In genomic region chr20:23161968-23162696, GRCh38 we compare ENCODE assay signal across 10 cellular contexts.
A peak's percentile ranks its signal among the peaks of the same experiment; 100 is the strongest.
DNase-seq lines count a peak whose midpoint lies in the region; ATAC-seq, FAIRE-seq and TF ChIP-seq lines count a peak whose summit lies in the region.
"Had no signal": no experiment of that assay in that cellular context is flagged by ENCODE, and none has a peak within 500 bp of the region (broad histone marks: within the 10 kb centered on the region; RNA-seq: fewer than 3 reads in every experiment).

No MANE protein-coding gene starts in this region.

- H3K36me3 Mint-ChIP-seq in activated naive CD8-positive, alpha-beta T cell treated with anti-CD3 and anti-CD28 coated beads for 36 hours: no peaks in the 10 kb centered on the region

- H3K4me3 ChIP-seq in SK-N-MC (no peak overlapping the region), tibial nerve (no peak overlapping the region)

- WGBS in tibial nerve, 2 donors: 60 to 61% methylated on average over 12 of the region's 12 CpGs

- no peaks in the 10 kb centered on the region for H3K36me3 ChIP-seq in SK-N-MC (ENCODE audit: insufficient read depth, low read length)
- H3K36me3 ChIP-seq in tibial nerve: no peaks in the 10 kb centered on the region

- no peaks in the 10 kb centered on the region for H3K27me3 ChIP-seq in tibial nerve

- H3K27me3 Mint-ChIP-seq in activated naive CD8-positive, alpha-beta T cell treated with anti-CD3 and anti-CD28 coated beads for 36 hours: no peaks in the 10 kb centered on the region

- peak; percentile 83 to 88 for TF ChIP-seq EP300 in tibial nerve (IDR thresholded peaks at IDR 0.05)

- no peak for FAIRE-seq in H54 (lab: Jason Lieb, UNC)
- FAIRE-seq: TTC549 had no signal

- H3K4me1 ChIP-seq in tibial nerve: peaks cover 0 to 51% (median 11%) of the 10 kb centered on the region in 4 donors

- no peak overlapping the region for H3K4me3 Mint-ChIP-seq in activated naive CD8-positive, alpha-beta T cell treated with anti-CD3 and anti-CD28 coated beads for 36 hours

- peaks cover 4% of the 10 kb centered on the region for H3K4me1 Mint-ChIP-seq in activated naive CD8-positive, alpha-beta T cell treated with anti-CD3 and anti-CD28 coated beads for 36 hours

- H3K9ac ChIP-seq in SK-N-MC (ENCODE audit: insufficient read length): no peak overlapping the region

- H3K27ac ChIP-seq in SK-N-MC (no peak overlapping the region), tibial nerve (peak overlapping the region in 3 of 4 donors; percentile 30 to 58 (median 56))
- H3K27ac ChIP-seq: 22Rv1 had no signal

- no peak overlapping the region for H3K27ac Mint-ChIP-seq in activated naive CD8-positive, alpha-beta T cell treated with anti-CD3 and anti-CD28 coated beads for 36 hours

- peak; percentile 87 for ATAC-seq in left ventricle myocardium superior

- no peaks in the 10 kb centered on the region for H3K9me3 Mint-ChIP-seq in activated naive CD8-positive, alpha-beta T cell treated with anti-CD3 and anti-CD28 coated beads for 36 hours

- TF ChIP-seq POLR2A in tibial nerve (IDR thresholded peaks at IDR 0.05): no peak
- TF ChIP-seq POLR2A in H54 (IDR thresholded peaks at IDR 0.05; ENCODE audit: low read depth, low read length): no peak

- intact Hi-C loops in left ventricle myocardium superior (cut with micrococcal nuclease): no loop called here

- no peak for TF ChIP-seq CTCF in tibial nerve (IDR thresholded peaks at IDR 0.05)

- H3K9me3 ChIP-seq in SK-N-MC (ENCODE audit: low read depth, low read length) (no peaks in the 10 kb centered on the region), tibial nerve (no peaks in the 10 kb centered on the region)

- DNase-seq in DMS 273 (lab: John Stamatoyannopoulos, UW; ENCODE audit: unreplicated experiment) (peak; percentile 23), DMS 273 treated with DMSO at 0.1 percent for 48 hours (lab: John Stamatoyannopoulos, UW) (no peak), SK-N-MC (ENCODE audit: low read depth, low spot score) (peak; percentile 34), left ventricle myocardium superior (peak; percentile 85), tibial nerve (ENCODE audit: low spot score in 2 of 2) (peak; percentile 76 to 90), AG08395 (ENCODE audit: low spot score) (no peak), H54 (ENCODE audit: insufficient read length, low spot score) (no peak)
- DNase-seq in activated naive CD8-positive, alpha-beta T cell treated with anti-CD3 and anti-CD28 coated beads for 36 hours: no peak

Comparison
In these comparisons a context has a peak if more than half of its experiments do, and no peak if none do; other contexts are left out.
1. DNase-seq: peak in DMS 273 (single experiment), SK-N-MC (single experiment), left ventricle myocardium superior (single experiment) and tibial nerve (2 of 2); none in DMS 273 treated with DMSO at 0.1 percent for 48 hours (single experiment), AG08395 (single experiment), H54 (single experiment) and activated naive CD8-positive, alpha-beta T cell treated with anti-CD3 and anti-CD28 coated beads for 36 hours (single experiment).